Comparison of ENCODE assay signal across 1 cellular context in the genomic region with DNA sequence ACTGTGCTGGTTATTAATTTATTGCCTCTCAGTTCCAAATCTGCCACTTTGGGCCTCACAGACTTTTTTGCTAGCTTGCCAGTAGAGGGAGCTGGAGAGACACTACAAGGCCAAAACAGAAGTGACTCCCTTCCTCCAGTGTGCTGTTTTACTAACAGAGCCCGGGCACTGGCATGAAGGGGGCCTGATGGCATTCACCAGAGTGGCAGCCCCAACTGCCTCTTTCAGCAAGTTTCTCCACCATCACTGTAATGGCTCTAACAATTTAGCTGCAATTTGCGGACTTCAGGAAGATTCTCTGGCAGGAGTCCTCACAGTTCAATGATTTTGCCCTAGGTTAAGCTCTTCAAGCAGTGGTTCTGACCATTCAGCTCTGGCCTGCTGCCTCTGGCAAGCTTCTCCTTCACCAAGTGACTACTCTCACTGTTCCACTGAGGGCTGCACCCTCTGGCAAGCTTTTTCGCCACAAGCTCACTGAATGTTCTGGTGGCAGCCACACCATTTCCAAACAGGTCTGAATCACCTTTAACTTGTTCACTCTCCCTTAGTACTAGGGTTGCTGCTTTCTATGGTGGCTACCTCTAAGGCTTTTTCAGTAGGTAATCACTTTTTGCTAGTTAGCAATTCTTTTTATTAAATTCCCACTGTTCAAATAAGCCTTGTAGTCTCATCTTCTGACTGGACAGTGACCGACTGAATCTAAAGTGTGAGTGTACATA.
A peak's percentile ranks its signal among the peaks of the same experiment; 100 is the strongest.
TF ChIP-seq lines count a peak whose summit lies in the region.

No MANE protein-coding gene starts in this region.

TF ChIP-seq in HepG2, 621 proteins besides CTCF, POLR2A, EP300 and RAD21 (continued from another document):
- TF ChIP-seq, protein P1, sequence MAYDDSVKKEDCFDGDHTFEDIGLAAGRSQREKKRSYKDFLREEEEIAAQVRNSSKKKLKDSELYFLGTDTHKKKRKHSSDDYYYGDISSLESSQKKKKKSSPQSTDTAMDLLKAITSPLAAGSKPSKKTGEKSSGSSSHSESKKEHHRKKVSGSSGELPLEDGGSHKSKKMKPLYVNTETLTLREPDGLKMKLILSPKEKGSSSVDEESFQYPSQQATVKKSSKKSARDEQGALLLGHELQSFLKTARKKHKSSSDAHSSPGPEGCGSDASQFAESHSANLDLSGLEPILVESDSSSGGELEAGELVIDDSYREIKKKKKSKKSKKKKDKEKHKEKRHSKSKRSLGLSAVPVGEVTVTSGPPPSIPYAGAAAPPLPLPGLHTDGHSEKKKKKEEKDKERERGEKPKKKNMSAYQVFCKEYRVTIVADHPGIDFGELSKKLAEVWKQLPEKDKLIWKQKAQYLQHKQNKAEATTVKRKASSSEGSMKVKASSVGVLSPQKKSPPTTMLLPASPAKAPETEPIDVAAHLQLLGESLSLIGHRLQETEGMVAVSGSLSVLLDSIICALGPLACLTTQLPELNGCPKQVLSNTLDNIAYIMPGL (CRISPR knock-in tag; IDR thresholded peaks at IDR 0.05; ENCODE audit: borderline replicate concordance in 1 of 2, low read depth in 1 of 2): 0 out of 4 replicates have a peak, but pooled peaks of 1 of the 2 experiments have one; percentile 20
